Comparison of ENCODE assay signal across 17 cellular contexts in genomic region chr1:12441414-12442105, GRCh38.
A peak's percentile ranks its signal among the peaks of the same experiment; 100 is the strongest.
DNase-seq lines count a peak whose midpoint lies in the region; ATAC-seq and TF ChIP-seq lines count a peak whose summit lies in the region.
"Had no signal": no experiment of that assay in that cellular context is flagged by ENCODE, and none has a peak within 500 bp of the region (broad histone marks: within the 10 kb centered on the region; RNA-seq: fewer than 3 reads in every experiment).

No MANE protein-coding gene starts in this region.

- POLR2A ChIA-PET in activated CD8-positive, alpha-beta T cell treated with anti-CD3 and anti-CD28 coated beads, Interleukin-2, amount 10 ng/mL, durations not matched to agents 7 days and 5 days (lab: Charles Lee) = interaction anchor here (0.6 to 1.0 kb wide), 4 partner anchors 9 to 311 kb away, joined by 3 to 6 read pairs (median 3); no protein-coding TSS in a partner anchor

- H3K4me1 ChIP-seq in foreskin keratinocyte = peaks cover 20% of the 10 kb centered on the region
- H3K4me1 ChIP-seq: BE2C had no signal

- H3K4me1 Mint-ChIP-seq in activated T-cell treated with anti-CD3 and anti-CD28 coated beads, Interleukin-2, amount 50 U/mL, for 24 hours (ENCODE audit: low read depth) = peaks cover 81% of the 10 kb centered on the region
- H3K4me1 Mint-ChIP-seq in activated T-cell treated with anti-CD3 and anti-CD28 coated beads, Interleukin-2, amount 50 U/mL, for 72 hours (ENCODE audit: low read depth) = peaks cover 69% of the 10 kb centered on the region
- peaks cover 83% of the 10 kb centered on the region for H3K4me1 Mint-ChIP-seq in activated CD8-positive, alpha-beta T cell treated with anti-CD3 and anti-CD28 coated beads, Interleukin-2, amount 10 ng/mL, durations not matched to agents 7 days and 5 days (ENCODE audit: low read depth)
- H3K4me1 Mint-ChIP-seq in stimulated activated effector memory CD8-positive, alpha-beta T cell treated with anti-CD3 and anti-CD28 coated beads, Interleukin-12 subunit alpha, Interleukin-12 subunit beta, amount 100 ng/mL, for 72 hours = peaks cover 65% of the 10 kb centered on the region

- H3K27me3 ChIP-seq in foreskin keratinocyte = no peaks in the 10 kb centered on the region
- H3K27me3 ChIP-seq: BE2C, MG63 had no signal

- peak overlapping the region; percentile 3 for H3K27ac Mint-ChIP-seq in activated T-cell treated with anti-CD3 and anti-CD28 coated beads, Interleukin-2, amount 50 U/mL, for 24 hours
- H3K27ac Mint-ChIP-seq in activated T-cell treated with anti-CD3 and anti-CD28 coated beads, Interleukin-2, amount 50 U/mL, for 72 hours = no peak overlapping the region
- H3K27ac Mint-ChIP-seq in activated CD8-positive, alpha-beta T cell treated with anti-CD3 and anti-CD28 coated beads, Interleukin-2, amount 10 ng/mL, durations not matched to agents 7 days and 5 days = peak overlapping the region; percentile 9
- H3K27ac Mint-ChIP-seq in stimulated activated effector memory CD8-positive, alpha-beta T cell treated with anti-CD3 and anti-CD28 coated beads, Interleukin-12 subunit alpha, Interleukin-12 subunit beta, amount 100 ng/mL, for 72 hours = no peak overlapping the region

- peaks cover 66% of the 10 kb centered on the region for H3K36me3 Mint-ChIP-seq in activated T-cell treated with anti-CD3 and anti-CD28 coated beads, Interleukin-2, amount 50 U/mL, for 24 hours (ENCODE audit: low read depth)
- peaks cover 16 to 31% of the 10 kb centered on the region in 2 donors for H3K36me3 Mint-ChIP-seq in activated T-cell treated with anti-CD3 and anti-CD28 coated beads, Interleukin-2, amount 50 U/mL, for 72 hours (ENCODE audit: insufficient read depth in 2 of 2)
- H3K36me3 Mint-ChIP-seq in activated CD8-positive, alpha-beta T cell treated with anti-CD3 and anti-CD28 coated beads, Interleukin-2, amount 10 ng/mL, durations not matched to agents 7 days and 5 days (ENCODE audit: low read depth) = peaks cover 69% of the 10 kb centered on the region
- peaks cover 28% of the 10 kb centered on the region for H3K36me3 Mint-ChIP-seq in stimulated activated effector memory CD8-positive, alpha-beta T cell treated with anti-CD3 and anti-CD28 coated beads, Interleukin-12 subunit alpha, Interleukin-12 subunit beta, amount 100 ng/mL, for 72 hours

- no peak for TF ChIP-seq POLR2A in erythroblast (IDR thresholded peaks at IDR 0.05; ENCODE audit: low read length)

- no peak overlapping the region for H3K27ac ChIP-seq in foreskin keratinocyte

- CTCF ChIA-PET in activated CD8-positive, alpha-beta T cell treated with anti-CD3 and anti-CD28 coated beads, Interleukin-2, amount 10 ng/mL, durations not matched to agents 7 days and 5 days (lab: Charles Lee) = interaction anchor here (0.7 to 9.6 kb wide), 5 partner anchors 9 to 37 kb away, joined by 3 to 108 read pairs (median 3); no protein-coding TSS in a partner anchor

- no peak for TF ChIP-seq CTCF in foreskin keratinocyte (conservative IDR thresholded peaks at IDR 0.05)

- DNase-seq in activated T-cell treated with anti-CD3 and anti-CD28 coated beads, Interleukin-2, amount 50 U/mL, for 24 hours = no peak
- no peak for DNase-seq in activated T-cell treated with anti-CD3 and anti-CD28 coated beads, Interleukin-2, amount 50 U/mL, for 72 hours
- DNase-seq in activated CD8-positive, alpha-beta T cell treated with anti-CD3 and anti-CD28 coated beads, Interleukin-2, amount 10 ng/mL, durations not matched to agents 7 days and 5 days = no peak
- DNase-seq in erythroblast (lab: John Stamatoyannopoulos, UW) (peak; percentile 65 to 88), GF-D8 (lab: John Stamatoyannopoulos, UW) (no peak), foreskin keratinocyte (no peak)
- no peak for DNase-seq in stimulated activated effector memory CD8-positive, alpha-beta T cell treated with anti-CD3 and anti-CD28 coated beads, Interleukin-12 subunit alpha, Interleukin-12 subunit beta, amount 100 ng/mL, for 72 hours (ENCODE audit: low spot score in 2 of 2)
- DNase-seq: 8988T, BE2C, DND-41, Karpas-422, MG63, NCI-H1092, NCI-H2081 treated with DMSO at 0.1 percent for 48 hours, NCI-H510A treated with DMSO at 0.1 percent for 48 hours had no signal

- H3K4me3 Mint-ChIP-seq in activated T-cell treated with anti-CD3 and anti-CD28 coated beads, Interleukin-2, amount 50 U/mL, for 24 hours = no peak overlapping the region
- no peak overlapping the region for H3K4me3 Mint-ChIP-seq in activated T-cell treated with anti-CD3 and anti-CD28 coated beads, Interleukin-2, amount 50 U/mL, for 72 hours
- no peak overlapping the region for H3K4me3 Mint-ChIP-seq in activated CD8-positive, alpha-beta T cell treated with anti-CD3 and anti-CD28 coated beads, Interleukin-2, amount 10 ng/mL, durations not matched to agents 7 days and 5 days
- H3K4me3 Mint-ChIP-seq in stimulated activated effector memory CD8-positive, alpha-beta T cell treated with anti-CD3 and anti-CD28 coated beads, Interleukin-12 subunit alpha, Interleukin-12 subunit beta, amount 100 ng/mL, for 72 hours = no peak overlapping the region

- no peaks in the 10 kb centered on the region for H3K27me3 Mint-ChIP-seq in activated T-cell treated with anti-CD3 and anti-CD28 coated beads, Interleukin-2, amount 50 U/mL, for 24 hours
- no peaks in the 10 kb centered on the region for H3K27me3 Mint-ChIP-seq in activated T-cell treated with anti-CD3 and anti-CD28 coated beads, Interleukin-2, amount 50 U/mL, for 72 hours (ENCODE audit: low read depth)
- no peaks in the 10 kb centered on the region for H3K27me3 Mint-ChIP-seq in activated CD8-positive, alpha-beta T cell treated with anti-CD3 and anti-CD28 coated beads, Interleukin-2, amount 10 ng/mL, durations not matched to agents 7 days and 5 days (ENCODE audit: low read depth)

- no peaks in the 10 kb centered on the region for H3K9me3 Mint-ChIP-seq in activated T-cell treated with anti-CD3 and anti-CD28 coated beads, Interleukin-2, amount 50 U/mL, for 24 hours
- H3K9me3 Mint-ChIP-seq in activated T-cell treated with anti-CD3 and anti-CD28 coated beads, Interleukin-2, amount 50 U/mL, for 72 hours = peaks cover 2 to 3% of the 10 kb centered on the region in 2 donors
- H3K9me3 Mint-ChIP-seq in activated CD8-positive, alpha-beta T cell treated with anti-CD3 and anti-CD28 coated beads, Interleukin-2, amount 10 ng/mL, durations not matched to agents 7 days and 5 days (ENCODE audit: insufficient read depth) = peaks cover 10% of the 10 kb centered on the region
- H3K9me3 Mint-ChIP-seq in stimulated activated effector memory CD8-positive, alpha-beta T cell treated with anti-CD3 and anti-CD28 coated beads, Interleukin-12 subunit alpha, Interleukin-12 subunit beta, amount 100 ng/mL, for 72 hours = no peaks in the 10 kb centered on the region

- ATAC-seq in activated T-cell treated with anti-CD3 and anti-CD28 coated beads, Interleukin-2, amount 50 U/mL, for 72 hours (replicated peaks in 1 of 2) = no peak
- ATAC-seq in activated CD8-positive, alpha-beta T cell treated with anti-CD3 and anti-CD28 coated beads, Interleukin-2, amount 10 ng/mL, durations not matched to agents 7 days and 5 days = no peak
- ATAC-seq in HG02840 (IDR thresholded peaks at IDR 0.05; ENCODE audit: low FRiP score, unreplicated experiment) = no peak
- ATAC-seq in stimulated activated effector memory CD8-positive, alpha-beta T cell treated with anti-CD3 and anti-CD28 coated beads, Interleukin-12 subunit alpha, Interleukin-12 subunit beta, amount 100 ng/mL, for 72 hours = no peak
- ATAC-seq in foreskin keratinocyte = no peak
- ATAC-seq: Panc1 had no signal

Comparison
In these comparisons a context has a peak if more than half of its experiments do, and no peak if none do; other contexts are left out.
1. H3K27ac Mint-ChIP-seq: peak in activated T-cell treated with anti-CD3 and anti-CD28 coated beads, Interleukin-2, amount 50 U/mL, for 24 hours (single experiment) and activated CD8-positive, alpha-beta T cell treated with anti-CD3 and anti-CD28 coated beads, Interleukin-2, amount 10 ng/mL, durations not matched to agents 7 days and 5 days (single experiment); none in activated T-cell treated with anti-CD3 and anti-CD28 coated beads, Interleukin-2, amount 50 U/mL, for 72 hours (single experiment) and stimulated activated effector memory CD8-positive, alpha-beta T cell treated with anti-CD3 and anti-CD28 coated beads, Interleukin-12 subunit alpha, Interleukin-12 subunit beta, amount 100 ng/mL, for 72 hours (single experiment).
2. DNase-seq: peak in erythroblast (2 of 2); none in activated T-cell treated with anti-CD3 and anti-CD28 coated beads, Interleukin-2, amount 50 U/mL, for 24 hours (single experiment), activated T-cell treated with anti-CD3 and anti-CD28 coated beads, Interleukin-2, amount 50 U/mL, for 72 hours (0 of 2), activated CD8-positive, alpha-beta T cell treated with anti-CD3 and anti-CD28 coated beads, Interleukin-2, amount 10 ng/mL, durations not matched to agents 7 days and 5 days (single experiment), stimulated activated effector memory CD8-positive, alpha-beta T cell treated with anti-CD3 and anti-CD28 coated beads, Interleukin-12 subunit alpha, Interleukin-12 subunit beta, amount 100 ng/mL, for 72 hours (0 of 2), GF-D8 (single experiment) and foreskin keratinocyte (0 of 2).